In genomic region chr1:17351598-17352324, GRCh38 we compare ENCODE assay signal across 37 cellular contexts. TPM values are rescaled to one million over a fixed set of nuclear protein-coding genes. Genes with fewer than 3 reads are reported as not detected.
"Had no signal": no experiment of that assay in that cellular context is flagged by ENCODE, and none has a peak within 500 bp of the region (broad histone marks: within the 10 kb centered on the region; RNA-seq: fewer than 3 reads in every experiment).

No MANE protein-coding gene starts in this region.

- H3K27ac Mint-ChIP-seq: mesothelial cell of epicardium; stimulated activated memory B cell treated with anti-CD40 and anti-IgM and Interleukin-4, amounts not matched to agents 10 μg/mL and 1 μg/mL and 100 μg/mL, for 72 hours; type B pancreatic cell had no signal

- H3K4me3 ChIP-seq: esophagus muscularis mucosa, gastroesophageal sphincter, heart right ventricle, left lung, mucosa of descending colon, psoas muscle, skin epidermis, spleen, testis, tibial artery had no signal

- FAIRE-seq: colon, endothelial cell of umbilical vein, islet of Langerhans had no signal

- H3K4me1 Mint-ChIP-seq: neural crest cell had no signal

- H3K9me3 ChIP-seq: esophagus muscularis mucosa, gastroesophageal sphincter, heart right ventricle, left lung, mucosa of descending colon, psoas muscle, spleen, testis, tibial artery had no signal

- H3K4me3 Mint-ChIP-seq: mesothelial cell of epicardium; natural killer cell treated with Interleukin-12 subunit alpha and Interleukin-12 subunit beta and Interleukin-15 and Interleukin-18, amount 100 ng/mL, for 72 hours; neural crest cell; stimulated activated memory B cell treated with anti-CD40 and anti-IgM and Interleukin-4, amounts not matched to agents 10 μg/mL and 1 μg/mL and 100 μg/mL, for 72 hours; type B pancreatic cell had no signal

- ATAC-seq: foreskin keratinocyte; gastroesophageal sphincter; heart right ventricle; left cardiac atrium; left lung; mucosa of descending colon; natural killer cell treated with Interleukin-12 subunit alpha and Interleukin-12 subunit beta and Interleukin-15 and Interleukin-18, amount 100 ng/mL, for 72 hours; psoas muscle; right cardiac atrium; stimulated activated memory B cell treated with anti-CD40 and anti-IgM and Interleukin-4, amounts not matched to agents 10 μg/mL and 1 μg/mL and 100 μg/mL, for 72 hours; stimulated activated naive CD8-positive, alpha-beta T cell treated with anti-CD3 and anti-CD28 coated beads, Interleukin-15, Interleukin-2, amounts not matched to agents 100 U/mL and 50 U/mL, for 24 hours had no signal

- H3K27ac ChIP-seq: esophagus muscularis mucosa, foreskin keratinocyte, gastroesophageal sphincter, heart right ventricle, left lung, psoas muscle, skin epidermis, spleen, testis, tibial artery had no signal

- DNase-seq: effector CD8-positive, alpha-beta T cell; foreskin keratinocyte; heart right ventricle; hippocampal formation; left cardiac atrium; left lung; mesenchymal stem cell; mucosa of descending colon; naive B cell; nucleus accumbens; psoas muscle; right cardiac atrium; spleen; stimulated activated CD4-positive, alpha-beta T cell treated with anti-CD3 and anti-CD28 coated beads, Interleukin-4, amount 100 ng/mL, for 4 hours; stimulated activated naive CD8-positive, alpha-beta T cell treated with anti-CD3 and anti-CD28 coated beads, Interleukin-15, Interleukin-2, amounts not matched to agents 100 U/mL and 50 U/mL, for 24 hours; substantia nigra; testis; tibial artery had no signal

- H3K36me3 Mint-ChIP-seq: mesothelial cell of epicardium; natural killer cell treated with Interleukin-12 subunit alpha and Interleukin-12 subunit beta and Interleukin-15 and Interleukin-18, amount 100 ng/mL, for 72 hours; stimulated activated memory B cell treated with anti-CD40 and anti-IgM and Interleukin-4, amounts not matched to agents 10 μg/mL and 1 μg/mL and 100 μg/mL, for 72 hours; type B pancreatic cell had no signal

- H3K36me3 ChIP-seq: esophagus muscularis mucosa, gastroesophageal sphincter, heart right ventricle, tibial artery had no signal

- H3K4me1 ChIP-seq: esophagus muscularis mucosa, gastroesophageal sphincter, heart right ventricle, left lung, psoas muscle, testis, tibial artery had no signal

- H3K9me3 Mint-ChIP-seq: mesothelial cell of epicardium; natural killer cell treated with Interleukin-12 subunit alpha and Interleukin-12 subunit beta and Interleukin-15 and Interleukin-18, amount 100 ng/mL, for 72 hours; neural crest cell; stimulated activated memory B cell treated with anti-CD40 and anti-IgM and Interleukin-4, amounts not matched to agents 10 μg/mL and 1 μg/mL and 100 μg/mL, for 72 hours; type B pancreatic cell had no signal

- H3K27me3 ChIP-seq: foreskin keratinocyte, testis had no signal

RNA-seq across cellular contexts. Expression of gene PADI6, which starts 20.2 kb away (rescaled TPM):
- total RNA-seq: endothelial cell of umbilical vein; epithelial cell of proximal tubule; esophagus muscularis mucosa; fibroblast of lung; foreskin keratinocyte; gastroesophageal sphincter; heart right ventricle; kidney epithelial cell; left cardiac atrium; left lung; lower leg skin; lung microvascular endothelial cell; mesothelial cell of epicardium; mucosa of descending colon; natural killer cell treated with Interleukin-12 subunit alpha and Interleukin-12 subunit beta and Interleukin-15 and Interleukin-18, amount 100 ng/mL, for 72 hours; neural crest cell; osteocyte; psoas muscle; renal cortical epithelial cell; right cardiac atrium; testis; urinary bladder had no signal
- polyA plus RNA-seq: endothelial cell of umbilical vein, fibroblast of lung, foreskin keratinocyte, heart right ventricle, right cardiac atrium, spleen, urinary bladder had no signal

RNA-seq across cellular contexts. Expression of gene PADI4, which starts 43.8 kb away (rescaled TPM):
- total RNA-seq: endothelial cell of umbilical vein, epithelial cell of proximal tubule, fibroblast of lung, foreskin keratinocyte, kidney epithelial cell, lung microvascular endothelial cell, mesothelial cell of epicardium, neural crest cell, osteocyte, renal cortical epithelial cell, urinary bladder had no signal
- polyA plus RNA-seq: endothelial cell of umbilical vein, fibroblast of lung had no signal
